In genomic region chr10:878895-879294, GRCh38 we compare ENCODE assay signal across 1 cellular context.
TF ChIP-seq lines count a peak whose summit lies in the region.

No MANE protein-coding gene starts in this region.

TF ChIP-seq in GM23338, 12 proteins besides CTCF, POLR2A, EP300 and RAD21 (continued from another document):
- TF ChIP-seq JUNB (IDR thresholded peaks at IDR 0.05; ENCODE audit: unreplicated experiment): no peak
